Comparison of ENCODE assay signal across 21 cellular contexts in the genomic region with DNA sequence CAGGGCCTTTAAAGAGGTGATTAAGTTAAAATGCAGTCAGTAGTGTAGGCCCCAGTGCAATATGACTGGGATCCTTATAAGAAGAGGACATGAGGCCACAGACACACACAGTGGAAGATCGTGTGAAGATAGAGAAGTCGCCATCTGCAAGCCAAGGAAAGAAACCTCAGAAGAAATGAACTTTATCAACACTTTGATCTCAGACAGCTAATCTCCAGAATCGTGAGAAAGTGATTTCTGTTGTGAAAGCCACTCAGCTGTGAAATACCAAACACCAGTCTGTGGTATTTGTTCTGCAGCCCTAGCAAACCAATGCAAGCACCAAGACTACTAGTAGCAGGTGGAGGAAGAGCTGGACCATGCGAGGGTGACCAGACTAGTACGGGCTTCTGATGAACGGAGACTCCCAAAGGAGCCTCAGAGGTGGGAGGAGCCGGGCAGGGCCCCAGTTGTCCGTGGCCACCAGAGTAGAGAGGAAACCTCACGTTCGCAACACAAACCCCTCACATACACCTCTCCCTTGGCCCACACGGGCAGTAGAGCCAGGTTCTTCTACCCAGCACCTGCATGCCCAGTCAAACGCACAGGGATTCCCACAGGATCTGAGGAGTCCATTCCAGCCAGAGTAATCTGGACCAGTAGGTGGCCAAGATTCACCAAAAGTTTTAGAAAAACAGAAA.
DNase-seq lines count a peak whose midpoint lies in the region; ATAC-seq lines count a peak whose summit lies in the region.
"Had no signal": no experiment of that assay in that cellular context is flagged by ENCODE, and none has a peak within 500 bp of the region (broad histone marks: within the 10 kb centered on the region; RNA-seq: fewer than 3 reads in every experiment).

No MANE protein-coding gene starts in this region.

- H3K27ac ChIP-seq in naive thymus-derived CD4-positive, alpha-beta T cell (ENCODE audit: low read depth, low read length) = no peak overlapping the region
- H3K27ac ChIP-seq: BLaER1 treated with 17β-estradiol and CSF1 and Interleukin-3, amounts not matched to agents 10 nM and 100 nM; left lung; RWPE1; spleen; suprapubic skin had no signal

- no peak overlapping the region for H3K4me3 Mint-ChIP-seq in activated CD4-positive, alpha-beta memory T cell treated with anti-CD3 and anti-CD28 coated beads for 36 hours
- H3K4me3 Mint-ChIP-seq in naive thymus-derived CD4-positive, alpha-beta T cell = no peak overlapping the region
- H3K4me3 Mint-ChIP-seq: HFFc6 had no signal

- H3K36me3 Mint-ChIP-seq in activated CD4-positive, alpha-beta memory T cell treated with anti-CD3 and anti-CD28 coated beads for 36 hours = no peaks in the 10 kb centered on the region
- H3K36me3 Mint-ChIP-seq in naive thymus-derived CD4-positive, alpha-beta T cell = no peaks in the 10 kb centered on the region

- peaks cover 16% of the 10 kb centered on the region for H3K4me1 Mint-ChIP-seq in activated CD4-positive, alpha-beta memory T cell treated with anti-CD3 and anti-CD28 coated beads for 36 hours (ENCODE audit: low read depth)
- peaks cover 0 to 14% (median 4%) of the 10 kb centered on the region in 7 donors for H3K4me1 Mint-ChIP-seq in naive thymus-derived CD4-positive, alpha-beta T cell
- H3K4me1 Mint-ChIP-seq: IgD-negative memory B cell had no signal

- CTCF ChIA-PET in activated CD4-positive, alpha-beta memory T cell treated with anti-CD3 and anti-CD28 coated beads for 36 hours (lab: Charles Lee) = no interaction called here
- CTCF ChIA-PET in naive thymus-derived CD4-positive, alpha-beta T cell (lab: Charles Lee) = no interaction called here

- peaks cover 13% of the 10 kb centered on the region for H3K27me3 Mint-ChIP-seq in activated CD4-positive, alpha-beta memory T cell treated with anti-CD3 and anti-CD28 coated beads for 36 hours
- H3K27me3 Mint-ChIP-seq in naive thymus-derived CD4-positive, alpha-beta T cell = peaks cover 13 to 44% (median 30%) of the 10 kb centered on the region in 5 donors

- H3K27me3 ChIP-seq in naive thymus-derived CD4-positive, alpha-beta T cell (ENCODE audit: control insufficient read depth in 2 of 2, insufficient read depth in 2 of 2, low read length in 2 of 2) = no peaks in the 10 kb centered on the region
- H3K27me3 ChIP-seq: BLaER1 treated with 17β-estradiol and CSF1 and Interleukin-3, amounts not matched to agents 10 nM and 100 nM; left lung had no signal

- ATAC-seq in naive thymus-derived CD4-positive, alpha-beta T cell = peak; percentile 71
- ATAC-seq: left lung had no signal

- POLR2A ChIA-PET in activated CD4-positive, alpha-beta memory T cell treated with anti-CD3 and anti-CD28 coated beads for 36 hours (lab: Charles Lee) = no interaction called here
- POLR2A ChIA-PET in naive thymus-derived CD4-positive, alpha-beta T cell (lab: Charles Lee) = no interaction called here

- no peaks in the 10 kb centered on the region for H3K36me3 ChIP-seq in naive thymus-derived CD4-positive, alpha-beta T cell (ENCODE audit: control insufficient read depth in 2 of 3, insufficient read depth in 3 of 3, low read length in 3 of 3)
- H3K36me3 ChIP-seq: BLaER1 treated with 17β-estradiol and CSF1 and Interleukin-3, amounts not matched to agents 10 nM and 100 nM; left lung; spleen; suprapubic skin had no signal

- DNase-seq in activated CD4-positive, alpha-beta T cell treated with anti-CD3 and anti-CD28 coated beads for 48 hours = peak; percentile 17
- DNase-seq in activated CD4-positive, alpha-beta T cell treated with anti-CD3 and anti-CD28 coated beads, Interleukin-2, amount 50 U/mL, for 48 hours = no peak
- DNase-seq in EH (ENCODE audit: low read depth) (peak; percentile 21), AML-193 (lab: John Stamatoyannopoulos, UW) (no peak), cerebellar nuclear complex (lab: John Stamatoyannopoulos, UW) (no peak), C1 segment of cervical spinal cord (lab: John Stamatoyannopoulos, UW) (no peak)
- DNase-seq in activated CD4-positive, alpha-beta memory T cell treated with anti-CD3 and anti-CD28 coated beads for 36 hours = peak; percentile 23
- DNase-seq in naive thymus-derived CD4-positive, alpha-beta T cell = no peak
- DNase-seq: activated CD4-positive, alpha-beta T cell treated with anti-CD3 and anti-CD28 coated beads for 4 hours; aorta; effector CD8-positive, alpha-beta T cell; HFFc6; left lung; MV-4-11; NCI-H1930; NCI-H446; spleen had no signal

- intact Hi-C loops in activated CD4-positive, alpha-beta memory T cell treated with anti-CD3 and anti-CD28 coated beads for 36 hours (cut with micrococcal nuclease) = no loop called here
- intact Hi-C loops in naive thymus-derived CD4-positive, alpha-beta T cell (cut with micrococcal nuclease) = no loop called here

- H3K4me3 ChIP-seq in naive thymus-derived CD4-positive, alpha-beta T cell (ENCODE audit: low read length) = no peak overlapping the region
- H3K4me3 ChIP-seq: BLaER1 treated with 17β-estradiol and CSF1 and Interleukin-3, amounts not matched to agents 10 nM and 100 nM; left lung; spleen; suprapubic skin had no signal

- H3K9me3 ChIP-seq in naive thymus-derived CD4-positive, alpha-beta T cell (ENCODE audit: control insufficient read depth in 2 of 3, low read length in 3 of 3) = no peaks in the 10 kb centered on the region
- H3K9me3 ChIP-seq: left lung, spleen, suprapubic skin had no signal

- no peaks in the 10 kb centered on the region for H3K9me3 Mint-ChIP-seq in activated CD4-positive, alpha-beta memory T cell treated with anti-CD3 and anti-CD28 coated beads for 36 hours
- H3K9me3 Mint-ChIP-seq in naive thymus-derived CD4-positive, alpha-beta T cell = peaks cover 0 to 4% (median 0%) of the 10 kb centered on the region in 11 donors
- H3K9me3 Mint-ChIP-seq: HFFc6 had no signal

- H3K27ac Mint-ChIP-seq in activated CD4-positive, alpha-beta memory T cell treated with anti-CD3 and anti-CD28 coated beads for 36 hours = no peak overlapping the region
- peak overlapping the region in 1 of 9 donors; percentile 41 for H3K27ac Mint-ChIP-seq in naive thymus-derived CD4-positive, alpha-beta T cell
- H3K27ac Mint-ChIP-seq: HFFc6, IgD-negative memory B cell had no signal

- peaks cover 0 to 16% of the 10 kb centered on the region in 2 donors for H3K4me1 ChIP-seq in naive thymus-derived CD4-positive, alpha-beta T cell (ENCODE audit: control insufficient read depth in 2 of 2, insufficient read depth in 2 of 2, low read length in 2 of 2)
- H3K4me1 ChIP-seq: left lung, spleen, suprapubic skin had no signal

Comparison
In these comparisons a context has a peak if more than half of its experiments do, and no peak if none do; other contexts are left out.
1. DNase-seq: peak in activated CD4-positive, alpha-beta T cell treated with anti-CD3 and anti-CD28 coated beads for 48 hours (single experiment), EH (single experiment) and activated CD4-positive, alpha-beta memory T cell treated with anti-CD3 and anti-CD28 coated beads for 36 hours (single experiment); none in activated CD4-positive, alpha-beta T cell treated with anti-CD3 and anti-CD28 coated beads, Interleukin-2, amount 50 U/mL, for 48 hours (0 of 2), naive thymus-derived CD4-positive, alpha-beta T cell (0 of 9), AML-193 (0 of 2), cerebellar nuclear complex (0 of 2) and C1 segment of cervical spinal cord (0 of 14).